1 cellular context compared by ENCODE assay signal in genomic region chr4:102817613-102818268, GRCh38.
TF ChIP-seq lines count a peak whose summit lies in the region.

No MANE protein-coding gene starts in this region.

TF ChIP-seq in K562, 482 proteins besides CTCF, POLR2A, EP300 and RAD21:
- TF ChIP-seq NR0B1 (IDR thresholded peaks at IDR 0.05; ENCODE audit: partially characterized antibody): no peak
- 0 out of 2 replicates have a peak, but pooled peaks have one; percentile 12 for TF ChIP-seq ZNF316 (IDR thresholded peaks at IDR 0.05)
